Comparison of ENCODE assay signal across 10 cellular contexts in the genomic region with DNA sequence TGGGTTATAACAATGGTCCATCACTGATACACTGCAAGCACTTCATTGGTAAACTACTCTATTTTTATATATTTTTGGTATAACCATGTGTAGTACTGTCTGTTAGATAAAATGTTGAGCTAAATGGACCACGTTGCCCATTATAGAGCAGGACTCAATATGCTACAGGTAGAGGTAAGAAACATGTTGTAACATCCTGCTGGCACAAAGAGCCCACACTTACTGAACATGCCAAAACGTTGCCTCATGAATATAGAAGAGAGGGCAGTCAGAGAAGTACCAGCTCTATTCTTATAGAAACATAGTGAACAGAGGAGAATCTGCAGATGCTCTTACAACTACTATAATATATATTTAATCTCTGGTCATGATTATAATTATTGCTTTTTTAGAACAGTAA.
"Had no signal": no experiment of that assay in that cellular context is flagged by ENCODE, and none has a peak within 500 bp of the region (broad histone marks: within the 10 kb centered on the region; RNA-seq: fewer than 3 reads in every experiment).

No MANE protein-coding gene starts in this region.

- H3K27ac ChIP-seq: body of pancreas, pancreas, tibial nerve had no signal

- DNase-seq: activated CD4-positive, alpha-beta T cell treated with anti-CD3 and anti-CD28 coated beads for 1 hour; activated CD4-positive, alpha-beta T cell treated with anti-CD3 and anti-CD28 coated beads, Interleukin-2, amount 50 U/mL, for 48 hours; activated CD8-positive, alpha-beta memory T cell treated with anti-CD3 and anti-CD28 coated beads, Interleukin-2, amount 10 ng/mL, durations not matched to agents 7 days and 5 days; activated effector memory CD4-positive, alpha-beta T cell treated with Interleukin-2 at 50 U/mL for 16 hours; activated T-cell treated with anti-CD3 and anti-CD28 coated beads, Interleukin-2, amount 50 U/mL, for 24 hours; amniotic stem cell; body of pancreas; pancreas; right cardiac atrium had no signal

- H3K4me3 ChIP-seq: body of pancreas, pancreas, tibial nerve had no signal

- H3K9me3 ChIP-seq: body of pancreas, pancreas, tibial nerve had no signal

- H3K27me3 ChIP-seq: body of pancreas, pancreas, tibial nerve had no signal

- ATAC-seq: body of pancreas had no signal

- H3K36me3 ChIP-seq: pancreas, tibial nerve had no signal

- H3K4me1 ChIP-seq: body of pancreas, pancreas, tibial nerve had no signal
